8 cellular contexts compared by ENCODE assay signal in the genomic region with DNA sequence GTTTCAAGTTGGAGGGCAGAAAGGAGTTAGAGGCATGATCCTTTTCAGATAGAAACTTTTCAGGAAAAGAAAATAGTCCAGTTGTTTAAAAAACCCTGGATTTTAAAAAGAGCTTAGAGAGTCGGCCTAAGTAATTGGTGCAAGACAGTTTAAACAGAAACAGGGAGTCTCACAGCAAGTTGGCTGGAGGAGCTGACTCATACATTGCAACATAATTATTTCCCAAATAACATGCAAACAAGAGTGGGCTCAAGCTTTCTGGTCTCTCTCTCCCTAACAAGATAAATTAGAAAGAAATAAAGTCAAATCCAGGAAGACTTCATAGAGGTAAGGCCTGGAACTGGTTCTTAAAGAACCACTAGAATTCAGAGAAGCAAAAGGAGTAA.
A peak's percentile ranks its signal among the peaks of the same experiment; 100 is the strongest.
DNase-seq lines count a peak whose midpoint lies in the region; ATAC-seq, FAIRE-seq and TF ChIP-seq lines count a peak whose summit lies in the region.

No MANE protein-coding gene starts in this region.

- H3K9me2 ChIP-seq in Karpas-422 (replicated peaks; ENCODE audit: insufficient read depth, low read length), result no peaks in the 10 kb centered on the region

- H3K27ac Mint-ChIP-seq in stimulated activated memory B cell treated with anti-CD40 and anti-IgM and Interleukin-4, amounts not matched to agents 10 μg/mL and 1 μg/mL and 100 μg/mL, for 72 hours, result no peak overlapping the region

- no peaks in the 10 kb centered on the region for H3K27me3 ChIP-seq in Karpas-422 (ENCODE audit: low read length)

- H3K4me3 ChIP-seq in fibroblast of pulmonary artery (replicated peaks; ENCODE audit: low read depth, low read length) (no peak overlapping the region), Karpas-422 (ENCODE audit: low read length) (no peak overlapping the region)

- no peak overlapping the region for H3K4me2 ChIP-seq in Karpas-422 (ENCODE audit: low read depth, low read length, poor library complexity, severe bottlenecking)

- H4K20me1 ChIP-seq in Karpas-422 (ENCODE audit: insufficient read depth, low read depth, low read length), result no peaks in the 10 kb centered on the region

- H3K27me3 Mint-ChIP-seq in stimulated activated memory B cell treated with anti-CD40 and anti-IgM and Interleukin-4, amounts not matched to agents 10 μg/mL and 1 μg/mL and 100 μg/mL, for 72 hours, result no peaks in the 10 kb centered on the region

- no peak overlapping the region for H3K4me3 Mint-ChIP-seq in stimulated activated memory B cell treated with anti-CD40 and anti-IgM and Interleukin-4, amounts not matched to agents 10 μg/mL and 1 μg/mL and 100 μg/mL, for 72 hours

- no peaks in the 10 kb centered on the region for H3K4me1 Mint-ChIP-seq in stimulated activated memory B cell treated with anti-CD40 and anti-IgM and Interleukin-4, amounts not matched to agents 10 μg/mL and 1 μg/mL and 100 μg/mL, for 72 hours

- H3K4me1 ChIP-seq in Karpas-422 (ENCODE audit: low read length), result no peaks in the 10 kb centered on the region

- FAIRE-seq in RCC 7860 (lab: Jason Lieb, UNC), result peak; percentile 56

- H3K36me3 Mint-ChIP-seq in stimulated activated memory B cell treated with anti-CD40 and anti-IgM and Interleukin-4, amounts not matched to agents 10 μg/mL and 1 μg/mL and 100 μg/mL, for 72 hours, result no peaks in the 10 kb centered on the region

- no peak overlapping the region for H2AFZ ChIP-seq in Karpas-422 (ENCODE audit: low read length)

- no peak for TF ChIP-seq CTCF in fibroblast of pulmonary artery (IDR thresholded peaks at IDR 0.05; ENCODE audit: low read length, missing control alignments)

- H3K79me2 ChIP-seq in Karpas-422 (ENCODE audit: low read length), result no peaks in the 10 kb centered on the region

- no peak for ATAC-seq in GM19467 (IDR thresholded peaks at IDR 0.05; ENCODE audit: unreplicated experiment)
- no peak for ATAC-seq in stimulated activated memory B cell treated with anti-CD40 and anti-IgM and Interleukin-4, amounts not matched to agents 10 μg/mL and 1 μg/mL and 100 μg/mL, for 72 hours

- H3K9ac ChIP-seq in Karpas-422 (ENCODE audit: low read length), result no peak overlapping the region

- no peaks in the 10 kb centered on the region for H3K36me3 ChIP-seq in Karpas-422 (ENCODE audit: insufficient read depth, low read length)

- no peaks in the 10 kb centered on the region for H3K9me3 ChIP-seq in Karpas-422 (ENCODE audit: low read length)

- H3K27ac ChIP-seq in Karpas-422 (ENCODE audit: low read length), result no peak overlapping the region

- no peaks in the 10 kb centered on the region for H3K9me3 Mint-ChIP-seq in stimulated activated memory B cell treated with anti-CD40 and anti-IgM and Interleukin-4, amounts not matched to agents 10 μg/mL and 1 μg/mL and 100 μg/mL, for 72 hours

- DNase-seq in EL (peak; percentile 79), RCC 7860 (ENCODE audit: low spot score) (peak; percentile 46), fibroblast of pulmonary artery (ENCODE audit: low read depth) (peak; percentile 93), renal cortical epithelial cell (ENCODE audit: low read depth) (peak; percentile 92), Karpas-422 (no peak), anterior cingulate cortex (lab: John Stamatoyannopoulos, UW) (no peak)

Comparison
In these comparisons a context has a peak if more than half of its experiments do, and no peak if none do; other contexts are left out.
1. DNase-seq: peak in EL (single experiment), RCC 7860 (single experiment), fibroblast of pulmonary artery (single experiment) and renal cortical epithelial cell (single experiment); none in Karpas-422 (single experiment) and anterior cingulate cortex (0 of 58).